In the genomic region with DNA sequence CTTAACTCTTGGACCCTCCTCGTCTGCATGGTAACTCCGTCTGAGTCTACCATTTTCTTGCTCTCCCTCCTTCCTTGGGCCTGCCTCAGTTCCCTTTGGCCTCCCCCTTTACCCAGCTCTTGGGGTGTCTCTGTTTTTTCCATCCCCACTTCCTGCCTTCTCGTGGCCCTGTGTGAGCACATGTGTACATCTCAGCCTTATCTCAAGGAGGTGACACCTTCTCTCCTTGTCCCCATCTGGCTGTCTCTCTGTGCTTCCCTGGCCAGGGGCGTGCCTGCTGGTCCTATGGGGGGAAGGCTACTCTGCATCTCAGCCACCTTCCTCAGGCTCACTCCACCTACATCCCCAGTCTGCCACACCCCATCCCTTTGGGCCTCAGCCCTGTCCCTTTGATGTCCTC, we compare ENCODE assay signal across 1 cellular context.
TF ChIP-seq lines count a peak whose summit lies in the region.

No MANE protein-coding gene starts in this region.

TF ChIP-seq in K562, 482 proteins besides CTCF, POLR2A, EP300 and RAD21 (continued from another document):
- TF ChIP-seq, protein P1, sequence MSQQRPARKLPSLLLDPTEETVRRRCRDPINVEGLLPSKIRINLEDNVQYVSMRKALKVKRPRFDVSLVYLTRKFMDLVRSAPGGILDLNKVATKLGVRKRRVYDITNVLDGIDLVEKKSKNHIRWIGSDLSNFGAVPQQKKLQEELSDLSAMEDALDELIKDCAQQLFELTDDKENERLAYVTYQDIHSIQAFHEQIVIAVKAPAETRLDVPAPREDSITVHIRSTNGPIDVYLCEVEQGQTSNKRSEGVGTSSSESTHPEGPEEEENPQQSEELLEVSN (IDR thresholded peaks at IDR 0.05; ENCODE audit: borderline replicate concordance in 1 of 2, extremely low read depth in 1 of 2, insufficient read depth in 1 of 2, insufficient read length in 1 of 2, low read depth in 1 of 2, low read length in 1 of 2, poor library complexity in 1 of 2, severe bottlenecking in 1 of 2): peak in 1 of 2 experiments; percentile 47
- TF ChIP-seq L3MBTL2 (IDR thresholded peaks at IDR 0.05): peak; percentile 53; the same call in 1 of the 2 replicates
- no peak for TF ChIP-seq GABPB1 (CRISPR knock-in tag; IDR thresholded peaks at IDR 0.05)
- peak; percentile 39; the same call in 1 of the 2 replicates for TF ChIP-seq SMARCA5 (IDR thresholded peaks at IDR 0.05)
- TF ChIP-seq CHCHD3 (CRISPR knock-in tag; IDR thresholded peaks at IDR 0.05): no peak
- peak in 1 of 2 experiments; percentile 71; a peak in 2 of 4 replicates for TF ChIP-seq FOXK2 (conservative IDR thresholded peaks at IDR 0.05 in 1 of 2, IDR thresholded peaks at IDR 0.05 in 1 of 2; ENCODE audit: low read depth in 2 of 2)
- 0 out of 2 replicates have a peak, but pooled peaks have one; percentile 46 for TF ChIP-seq ZEB2 (IDR thresholded peaks at IDR 0.05)
- peak; percentile 29 for TF ChIP-seq CBFA2T3 (IDR thresholded peaks at IDR 0.05)
- TF ChIP-seq, protein P2, sequence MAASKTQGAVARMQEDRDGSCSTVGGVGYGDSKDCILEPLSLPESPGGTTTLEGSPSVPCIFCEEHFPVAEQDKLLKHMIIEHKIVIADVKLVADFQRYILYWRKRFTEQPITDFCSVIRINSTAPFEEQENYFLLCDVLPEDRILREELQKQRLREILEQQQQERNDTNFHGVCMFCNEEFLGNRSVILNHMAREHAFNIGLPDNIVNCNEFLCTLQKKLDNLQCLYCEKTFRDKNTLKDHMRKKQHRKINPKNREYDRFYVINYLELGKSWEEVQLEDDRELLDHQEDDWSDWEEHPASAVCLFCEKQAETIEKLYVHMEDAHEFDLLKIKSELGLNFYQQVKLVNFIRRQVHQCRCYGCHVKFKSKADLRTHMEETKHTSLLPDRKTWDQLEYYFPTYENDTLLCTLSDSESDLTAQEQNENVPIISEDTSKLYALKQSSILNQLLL (CRISPR knock-in tag; IDR thresholded peaks at IDR 0.05; ENCODE audit: borderline replicate concordance): no peak
- TF ChIP-seq, protein P3, sequence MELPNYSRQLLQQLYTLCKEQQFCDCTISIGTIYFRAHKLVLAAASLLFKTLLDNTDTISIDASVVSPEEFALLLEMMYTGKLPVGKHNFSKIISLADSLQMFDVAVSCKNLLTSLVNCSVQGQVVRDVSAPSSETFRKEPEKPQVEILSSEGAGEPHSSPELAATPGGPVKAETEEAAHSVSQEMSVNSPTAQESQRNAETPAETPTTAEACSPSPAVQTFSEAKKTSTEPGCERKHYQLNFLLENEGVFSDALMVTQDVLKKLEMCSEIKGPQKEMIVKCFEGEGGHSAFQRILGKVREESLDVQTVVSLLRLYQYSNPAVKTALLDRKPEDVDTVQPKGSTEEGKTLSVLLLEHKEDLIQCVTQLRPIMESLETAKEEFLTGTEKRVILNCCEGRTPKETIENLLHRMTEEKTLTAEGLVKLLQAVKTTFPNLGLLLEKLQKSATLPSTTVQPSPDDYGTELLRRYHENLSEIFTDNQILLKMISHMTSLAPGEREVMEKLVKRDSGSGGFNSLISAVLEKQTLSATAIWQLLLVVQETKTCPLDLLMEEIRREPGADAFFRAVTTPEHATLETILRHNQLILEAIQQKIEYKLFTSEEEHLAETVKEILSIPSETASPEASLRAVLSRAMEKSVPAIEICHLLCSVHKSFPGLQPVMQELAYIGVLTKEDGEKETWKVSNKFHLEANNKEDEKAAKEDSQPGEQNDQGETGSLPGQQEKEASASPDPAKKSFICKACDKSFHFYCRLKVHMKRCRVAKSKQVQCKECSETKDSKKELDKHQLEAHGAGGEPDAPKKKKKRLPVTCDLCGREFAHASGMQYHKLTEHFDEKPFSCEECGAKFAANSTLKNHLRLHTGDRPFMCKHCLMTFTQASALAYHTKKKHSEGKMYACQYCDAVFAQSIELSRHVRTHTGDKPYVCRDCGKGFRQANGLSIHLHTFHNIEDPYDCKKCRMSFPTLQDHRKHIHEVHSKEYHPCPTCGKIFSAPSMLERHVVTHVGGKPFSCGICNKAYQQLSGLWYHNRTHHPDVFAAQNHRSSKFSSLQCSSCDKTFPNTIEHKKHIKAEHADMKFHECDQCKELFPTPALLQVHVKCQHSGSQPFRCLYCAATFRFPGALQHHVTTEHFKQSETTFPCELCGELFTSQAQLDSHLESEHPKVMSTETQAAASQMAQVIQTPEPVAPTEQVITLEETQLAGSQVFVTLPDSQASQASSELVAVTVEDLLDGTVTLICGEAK (IDR thresholded peaks at IDR 0.05): 0 out of 2 replicates have a peak, but pooled peaks have one; percentile 19
- TF ChIP-seq, protein P3 (CRISPR knock-in tag; IDR thresholded peaks at IDR 0.05): no peak
- TF ChIP-seq, protein P4, sequence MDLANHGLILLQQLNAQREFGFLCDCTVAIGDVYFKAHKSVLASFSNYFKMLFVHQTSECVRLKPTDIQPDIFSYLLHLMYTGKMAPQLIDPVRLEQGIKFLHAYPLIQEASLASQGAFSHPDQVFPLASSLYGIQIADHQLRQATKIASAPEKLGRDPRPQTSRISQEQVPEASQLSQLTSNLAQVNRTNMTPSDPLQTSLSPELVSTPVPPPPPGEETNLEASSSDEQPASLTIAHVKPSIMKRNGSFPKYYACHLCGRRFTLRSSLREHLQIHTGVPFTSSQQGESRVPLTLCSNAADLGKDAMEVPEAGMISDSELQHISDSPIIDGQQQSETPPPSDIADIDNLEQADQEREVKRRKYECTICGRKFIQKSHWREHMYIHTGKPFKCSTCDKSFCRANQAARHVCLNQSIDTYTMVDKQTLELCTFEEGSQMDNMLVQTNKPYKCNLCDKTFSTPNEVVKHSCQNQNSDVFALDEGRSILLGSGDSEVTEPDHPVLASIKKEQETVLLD (IDR thresholded peaks at IDR 0.05): 0 out of 2 replicates have a peak, but pooled peaks have one; percentile 19
- TF ChIP-seq TAF1 (IDR thresholded peaks at IDR 0.05; ENCODE audit: control insufficient read depth, extremely low read depth, insufficient read depth, low read length, severe bottlenecking): peak; percentile 6
- TF ChIP-seq, protein P5, sequence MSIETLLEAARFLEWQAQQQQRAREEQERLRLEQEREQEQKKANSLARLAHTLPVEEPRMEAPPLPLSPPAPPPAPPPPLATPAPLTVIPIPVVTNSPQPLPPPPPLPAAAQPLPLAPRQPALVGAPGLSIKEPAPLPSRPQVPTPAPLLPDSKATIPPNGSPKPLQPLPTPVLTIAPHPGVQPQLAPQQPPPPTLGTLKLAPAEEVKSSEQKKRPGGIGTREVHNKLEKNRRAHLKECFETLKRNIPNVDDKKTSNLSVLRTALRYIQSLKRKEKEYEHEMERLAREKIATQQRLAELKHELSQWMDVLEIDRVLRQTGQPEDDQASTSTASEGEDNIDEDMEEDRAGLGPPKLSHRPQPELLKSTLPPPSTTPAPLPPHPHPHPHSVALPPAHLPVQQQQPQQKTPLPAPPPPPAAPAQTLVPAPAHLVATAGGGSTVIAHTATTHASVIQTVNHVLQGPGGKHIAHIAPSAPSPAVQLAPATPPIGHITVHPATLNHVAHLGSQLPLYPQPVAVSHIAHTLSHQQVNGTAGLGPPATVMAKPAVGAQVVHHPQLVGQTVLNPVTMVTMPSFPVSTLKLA (conservative IDR thresholded peaks at IDR 0.05): peak; percentile 30 to 51; a peak in 1 of 4 replicates
- no peak for TF ChIP-seq SREBF2 (CRISPR knock-in tag; IDR thresholded peaks at IDR 0.05)
- TF ChIP-seq MYC (IDR thresholded peaks at IDR 0.05; ENCODE audit: low read depth, low read length): peak; percentile 74
- TF ChIP-seq MYC (CRISPR knock-in tag; IDR thresholded peaks at IDR 0.05; ENCODE audit: borderline replicate concordance, low read depth): no peak; the same call in 1 of the 2 replicates
- no peak for TF ChIP-seq KHSRP (IDR thresholded peaks at IDR 0.05)
- peak; percentile 70 for TF ChIP-seq EP400 (IDR thresholded peaks at IDR 0.05)
- TF ChIP-seq NFIC (IDR thresholded peaks at IDR 0.05): no peak
- TF ChIP-seq FOS (IDR thresholded peaks at IDR 0.05; ENCODE audit: extremely low read depth, insufficient read length): no peak
- TF ChIP-seq MEIS2 (IDR thresholded peaks at IDR 0.05; ENCODE audit: partially characterized antibody): peak; percentile 6
- 0 out of 2 replicates have a peak, but pooled peaks have one; percentile 44 for TF ChIP-seq GTF2E2 (tag; IDR thresholded peaks at IDR 0.05)
- peak in 1 of 2 experiments; percentile 32; a peak in 1 of 4 replicates for TF ChIP-seq RCOR1 (IDR thresholded peaks at IDR 0.05; ENCODE audit: borderline replicate concordance in 1 of 2, low read depth in 2 of 2, low read length in 2 of 2)
- TF ChIP-seq ARID1B (IDR thresholded peaks at IDR 0.05): peak; percentile 23; the same call in 1 of the 2 replicates
- 0 out of 4 replicates have a peak, but pooled peaks of 1 of the 2 experiments have one; percentile 5 for TF ChIP-seq KDM1A (IDR thresholded peaks at IDR 0.05)
- TF ChIP-seq, protein P6, sequence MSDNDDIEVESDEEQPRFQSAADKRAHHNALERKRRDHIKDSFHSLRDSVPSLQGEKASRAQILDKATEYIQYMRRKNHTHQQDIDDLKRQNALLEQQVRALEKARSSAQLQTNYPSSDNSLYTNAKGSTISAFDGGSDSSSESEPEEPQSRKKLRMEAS (CRISPR knock-in tag; IDR thresholded peaks at IDR 0.05): peak; percentile 63; the same call in 1 of the 2 replicates
- no peak for TF ChIP-seq JUN (IDR thresholded peaks at IDR 0.05; ENCODE audit: borderline replicate concordance, low read depth, low read length)
- TF ChIP-seq JUN (CRISPR knock-in tag; IDR thresholded peaks at IDR 0.05; ENCODE audit: borderline replicate concordance): no peak
